8 cellular contexts compared by ENCODE assay signal in genomic region chr4:173333658-173334084, GRCh38. TPM values are rescaled to one million over a fixed set of nuclear protein-coding genes. Genes with fewer than 3 reads are reported as not detected.
DNase-seq lines count a peak whose midpoint lies in the region; ATAC-seq and TF ChIP-seq lines count a peak whose summit lies in the region.

No MANE protein-coding gene starts in this region.

- H3K27ac Mint-ChIP-seq in immature natural killer cell: peak overlapping the region; percentile 96 to 98 (median 97)

- H3K27me3 Mint-ChIP-seq in immature natural killer cell (ENCODE audit: low read depth in 3 of 3): peaks cover 14 to 19% (median 19%) of the 10 kb centered on the region in 3 donors

- H3K9me3 Mint-ChIP-seq in immature natural killer cell: no peaks in the 10 kb centered on the region

- H3K27me3 ChIP-seq in GM06990 (replicated peaks; ENCODE audit: control insufficient read depth, insufficient read depth, low read length): no peaks in the 10 kb centered on the region
- H3K27me3 ChIP-seq in brain microvascular endothelial cell (replicated peaks): no peaks in the 10 kb centered on the region

- TF ChIP-seq CTCF in GM06990 (IDR thresholded peaks at IDR 0.05; ENCODE audit: insufficient read depth, low read length, poor library complexity, severe bottlenecking) (no peak), brain microvascular endothelial cell (IDR thresholded peaks at IDR 0.05; ENCODE audit: low read depth, low read length, missing control alignments) (no peak)

- DNase-seq in GM06990 (ENCODE audit: extremely low read depth, insufficient read length) (peak; percentile 67), SK-N-DZ (ENCODE audit: low spot score) (peak; percentile 28), brain microvascular endothelial cell (no peak), immature natural killer cell (no peak), DMS153 (lab: John Stamatoyannopoulos, UW) (no peak), middle frontal gyrus (ENCODE audit: extremely low spot score, low spot score) (no peak)
- peak; percentile 23 to 30 for DNase-seq in stimulated activated CD4-positive, alpha-beta T cell treated with anti-CD3 and anti-CD28 coated beads, Interleukin-12 subunit alpha, Interleukin-12 subunit beta, amount 100 ng/mL, for 24 hours (ENCODE audit: low read depth in 2 of 2)

- H3K4me1 Mint-ChIP-seq in immature natural killer cell: peaks cover 29 to 41% of the 10 kb centered on the region in 2 donors

- H3K36me3 Mint-ChIP-seq in immature natural killer cell: peaks cover 6 to 14% (median 10%) of the 10 kb centered on the region in 3 donors

- H3K4me3 ChIP-seq in GM06990 (replicated peaks; ENCODE audit: low read depth, low read length): peak overlapping the region; percentile 99
- peak overlapping the region; percentile 94 for H3K4me3 ChIP-seq in brain microvascular endothelial cell (ENCODE audit: low read depth, low read length)

- H3K27ac ChIP-seq in brain microvascular endothelial cell: peak overlapping the region; percentile 98

- H3K36me3 ChIP-seq in GM06990 (ENCODE audit: control insufficient read depth, insufficient read depth, low read length) (no peaks in the 10 kb centered on the region; the same call in none of the 2 replicates), brain microvascular endothelial cell (replicated peaks) (no peaks in the 10 kb centered on the region)

- peak; percentile 7 for ATAC-seq in HG02642 (IDR thresholded peaks at IDR 0.05; ENCODE audit: poor library complexity, unreplicated experiment)

- H3K4me3 Mint-ChIP-seq in immature natural killer cell: peak overlapping the region; percentile 96 to 100 (median 99)

- in situ Hi-C loops in brain microvascular endothelial cell (cut with HindIII; ENCODE audit: low pct_ligation_motif_present, low sequenced_read_pairs): no loop called here

RNA-seq across cellular contexts. Expression of gene HMGB2, which starts 0.5 kb away (rescaled TPM):
- polyA plus RNA-seq in SK-N-DZ (2014; cell fraction: cytosol; rRNA removed): 493 and 516 TPM in 2 replicates
- 309 and 379 TPM in 2 replicates for polyA plus RNA-seq in SK-N-DZ (2014; cell fraction: nucleus; rRNA removed)
- 100 to 1,000 TPM; 150 to 153 (median 152) TPM for polyA plus RNA-seq in immature natural killer cell

RNA-seq across cellular contexts. Expression of gene SAP30, which starts 37.1 kb away (rescaled TPM):
- 60.1 and 80.2 TPM in 2 replicates for polyA plus RNA-seq in SK-N-DZ (2014; cell fraction: cytosol; rRNA removed)
- 40.6 and 65.7 TPM in 2 replicates for polyA plus RNA-seq in SK-N-DZ (2014; cell fraction: nucleus; rRNA removed)
- 1 to 10 TPM; 2.0 to 3.5 (median 3.5) TPM for polyA plus RNA-seq in immature natural killer cell

Comparison
In these comparisons a context has a peak if more than half of its experiments do, and no peak if none do; other contexts are left out.
1. DNase-seq: peak in GM06990 (single experiment), SK-N-DZ (single experiment) and stimulated activated CD4-positive, alpha-beta T cell treated with anti-CD3 and anti-CD28 coated beads, Interleukin-12 subunit alpha, Interleukin-12 subunit beta, amount 100 ng/mL, for 24 hours (2 of 2); none in brain microvascular endothelial cell (single experiment), immature natural killer cell (0 of 3), DMS153 (single experiment) and middle frontal gyrus (single experiment).